In genomic region chr7:12475362-12476063, GRCh38 we compare ENCODE assay signal across 11 cellular contexts.
DNase-seq lines count a peak whose midpoint lies in the region; ATAC-seq and TF ChIP-seq lines count a peak whose summit lies in the region.
"Had no signal": no experiment of that assay in that cellular context is flagged by ENCODE, and none has a peak within 500 bp of the region (broad histone marks: within the 10 kb centered on the region; RNA-seq: fewer than 3 reads in every experiment).

No MANE protein-coding gene starts in this region.

- H3K9me3 ChIP-seq in ectodermal cell (ENCODE audit: control insufficient read depth, low read length), result no peaks in the 10 kb centered on the region
- H3K9me3 ChIP-seq: testis had no signal

- ATAC-seq in HG02870 (IDR thresholded peaks at IDR 0.05; ENCODE audit: unreplicated experiment), result no peak
- no peak for ATAC-seq in effector memory CD8-positive, alpha-beta T cell (replicated peaks)

- H3K36me3 Mint-ChIP-seq in effector memory CD8-positive, alpha-beta T cell (ENCODE audit: insufficient read depth), result no peaks in the 10 kb centered on the region
- H3K36me3 Mint-ChIP-seq in endothelial cell (ENCODE audit: low read depth, unreplicated experiment), result no peaks in the 10 kb centered on the region
- H3K36me3 Mint-ChIP-seq: activated naive CD8-positive, alpha-beta T cell treated with anti-CD3 and anti-CD28 coated beads, Interleukin-2, amount 10 ng/mL, durations not matched to agents 7 days and 5 days had no signal

- no peaks in the 10 kb centered on the region for H3K36me3 ChIP-seq in ectodermal cell (ENCODE audit: control insufficient read depth, insufficient read depth, low read length)

- no peaks in the 10 kb centered on the region for H3K27me3 ChIP-seq in ectodermal cell (ENCODE audit: control insufficient read depth, insufficient read depth, low read length, poor library complexity, severe bottlenecking)
- H3K27me3 ChIP-seq: testis had no signal

- peak overlapping the region; percentile 12 for H3K27ac ChIP-seq in ectodermal cell (ENCODE audit: insufficient read depth, low read depth, low read length, poor library complexity, severe bottlenecking)
- H3K27ac ChIP-seq: testis had no signal

- H3K4me3 Mint-ChIP-seq in effector memory CD8-positive, alpha-beta T cell, result no peak overlapping the region
- H3K4me3 Mint-ChIP-seq in endothelial cell (ENCODE audit: unreplicated experiment), result no peak overlapping the region
- H3K4me3 Mint-ChIP-seq: activated naive CD8-positive, alpha-beta T cell treated with anti-CD3 and anti-CD28 coated beads, Interleukin-2, amount 10 ng/mL, durations not matched to agents 7 days and 5 days had no signal

- H3K27me3 Mint-ChIP-seq in effector memory CD8-positive, alpha-beta T cell, result peaks cover 0 to 7% of the 10 kb centered on the region in 2 donors
- H3K27me3 Mint-ChIP-seq in endothelial cell (ENCODE audit: unreplicated experiment), result no peaks in the 10 kb centered on the region

- H3K4me3 ChIP-seq in ectodermal cell (ENCODE audit: insufficient read depth, low read depth, low read length), result no peak overlapping the region
- H3K4me3 ChIP-seq: testis had no signal

- DNase-seq in H4 (ENCODE audit: low spot score), result peak; percentile 71
- DNase-seq in NCI-H526 (lab: John Stamatoyannopoulos, UW), result peak; percentile 78 to 83
- peak; percentile 75 for DNase-seq in non-pigmented ciliary epithelial cell (ENCODE audit: low read depth)
- no peak for DNase-seq in effector memory CD8-positive, alpha-beta T cell
- DNase-seq in endothelial cell (ENCODE audit: low spot score), result no peak
- DNase-seq: activated CD4-positive, alpha-beta T cell treated with anti-CD3 and anti-CD28 coated beads, Interleukin-2, amount 50 U/mL, for 48 hours; activated naive CD8-positive, alpha-beta T cell treated with anti-CD3 and anti-CD28 coated beads, Interleukin-2, amount 10 ng/mL, durations not matched to agents 7 days and 5 days; DMS79 treated with DMSO at 0.1 percent for 48 hours; testis had no signal

- no peak overlapping the region for H3K27ac Mint-ChIP-seq in effector memory CD8-positive, alpha-beta T cell
- no peak overlapping the region for H3K27ac Mint-ChIP-seq in endothelial cell (ENCODE audit: unreplicated experiment)
- H3K27ac Mint-ChIP-seq: activated naive CD8-positive, alpha-beta T cell treated with anti-CD3 and anti-CD28 coated beads, Interleukin-2, amount 10 ng/mL, durations not matched to agents 7 days and 5 days had no signal

- H3K4me1 ChIP-seq in ectodermal cell (ENCODE audit: control insufficient read depth, insufficient read depth, low read length), result peaks cover 5% of the 10 kb centered on the region
- H3K4me1 ChIP-seq: testis had no signal

- TF ChIP-seq CTCF in endothelial cell (IDR thresholded peaks at IDR 0.05; ENCODE audit: unreplicated experiment), result no peak

- WGBS in ectodermal cell, 2 experiments, result 77 to 82% methylated on average over 6 of the region's 6 CpGs

- no peaks in the 10 kb centered on the region for H3K4me1 Mint-ChIP-seq in effector memory CD8-positive, alpha-beta T cell (ENCODE audit: low read depth in 2 of 2)
- no peaks in the 10 kb centered on the region for H3K4me1 Mint-ChIP-seq in endothelial cell (ENCODE audit: unreplicated experiment)
- H3K4me1 Mint-ChIP-seq: activated naive CD8-positive, alpha-beta T cell treated with anti-CD3 and anti-CD28 coated beads, Interleukin-2, amount 10 ng/mL, durations not matched to agents 7 days and 5 days had no signal

- H3K9me3 Mint-ChIP-seq in effector memory CD8-positive, alpha-beta T cell, result no peaks in the 10 kb centered on the region
- no peaks in the 10 kb centered on the region for H3K9me3 Mint-ChIP-seq in endothelial cell (ENCODE audit: unreplicated experiment)
- H3K9me3 Mint-ChIP-seq: activated naive CD8-positive, alpha-beta T cell treated with anti-CD3 and anti-CD28 coated beads, Interleukin-2, amount 10 ng/mL, durations not matched to agents 7 days and 5 days had no signal

Comparison
In these comparisons a context has a peak if more than half of its experiments do, and no peak if none do; other contexts are left out.
1. DNase-seq: peak in H4 (single experiment), NCI-H526 (2 of 2) and non-pigmented ciliary epithelial cell (single experiment); none in effector memory CD8-positive, alpha-beta T cell (0 of 3) and endothelial cell (single experiment).